ENCODE assay signal across 18 cellular contexts in the genomic region with DNA sequence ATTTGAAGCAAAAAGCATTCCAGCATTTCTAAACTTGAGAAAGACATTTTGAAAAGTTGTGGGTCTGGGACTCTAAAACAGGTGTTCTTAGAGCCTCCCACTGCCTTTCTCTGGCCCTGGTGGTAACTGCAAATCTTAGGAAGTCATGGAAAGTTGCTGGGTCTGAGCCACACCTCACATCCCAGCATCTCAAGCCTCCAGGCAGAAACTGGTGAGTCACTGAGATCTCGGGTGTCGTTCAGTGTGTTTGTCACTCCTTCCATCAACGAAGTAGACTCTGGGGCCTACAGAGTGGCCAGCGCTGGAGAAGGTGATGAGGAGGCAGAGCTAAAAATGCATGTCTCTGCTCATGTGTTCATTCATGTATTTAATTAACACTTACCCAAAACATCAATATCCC. TPM values are rescaled to one million over a fixed set of nuclear protein-coding genes. Genes with fewer than 3 reads are reported as not detected.
DNase-seq lines count a peak whose midpoint lies in the region; ATAC-seq, FAIRE-seq and TF ChIP-seq lines count a peak whose summit lies in the region.
"Had no signal": no experiment of that assay in that cellular context is flagged by ENCODE, and none has a peak within 500 bp of the region (broad histone marks: within the 10 kb centered on the region; RNA-seq: fewer than 3 reads in every experiment).

No MANE protein-coding gene starts in this region.

- no peak for TF ChIP-seq EP300 in A549 (IDR thresholded peaks at IDR 0.05)

- WGBS in A549 (ENCODE audit: missing lambda C conversion rate), result 18% methylated on average over 4 of the region's 4 CpGs

- no peak for TF ChIP-seq RAD21 in A549 (conservative IDR thresholded peaks at IDR 0.05 in 1 of 2, IDR thresholded peaks at IDR 0.05 in 1 of 2)

- peak overlapping the region; percentile 6; the same call in 1 of the 3 replicates for H3K4me2 ChIP-seq in A549

- H3K27ac ChIP-seq in A549, result peak overlapping the region in 1 of 2 experiments; percentile 52; a peak in 3 of 6 replicates
- H3K27ac ChIP-seq: ovary had no signal

- no peak for TF ChIP-seq CTCF in A549 (IDR thresholded peaks at IDR 0.05)
- TF ChIP-seq CTCF in foreskin fibroblast (IDR thresholded peaks at IDR 0.05; ENCODE audit: low read depth, low read length), result no peak
- TF ChIP-seq CTCF in omental fat pad (IDR thresholded peaks at IDR 0.05), result no peak

- TF ChIP-seq POLR2A in A549 (IDR thresholded peaks at IDR 0.05; ENCODE audit: low read length), result no peak

- peak; percentile 52 to 71 for DNase-seq in A549 (ENCODE audit: low read depth in 1 of 2, low spot score in 1 of 2)
- peak; percentile 76 for DNase-seq in H4 (ENCODE audit: low spot score)
- DNase-seq in SW 1271 (lab: John Stamatoyannopoulos, UW), result peak; percentile 38 to 76
- peak; percentile 26 to 53 for DNase-seq in foreskin fibroblast
- DNase-seq in NCI-H2227 treated with DMSO at 0.1 percent for 48 hours (lab: John Stamatoyannopoulos, UW), result no peak
- DNase-seq in omental fat pad (ENCODE audit: low spot score), result no peak
- DNase-seq in stimulated activated CD4-positive, alpha-beta T cell treated with anti-CD3 and anti-CD28 coated beads, Interleukin-1b, Interleukin-23, amount 100 ng/mL, for 48 hours, result no peak
- DNase-seq: activated CD8-positive, alpha-beta memory T cell treated with anti-CD3 and anti-CD28 coated beads, Interleukin-2, amount 10 ng/mL, durations not matched to agents 7 days and 5 days; activated gamma-delta T cell treated with Interleukin-2 at 50 U/mL for 16 hours; NCI-H1694 treated with DMSO at 0.1 percent for 48 hours; NCI-H524; ovary; small intestine; stimulated activated naive CD4-positive, alpha-beta T cell had no signal

- peak; percentile 80 for FAIRE-seq in A549 (lab: Jason Lieb, UNC)
- FAIRE-seq: small intestine had no signal

- H3K4me1 ChIP-seq in A549, result peaks cover 12% of the 10 kb centered on the region

- H3K4me3 ChIP-seq in A549, result no peak overlapping the region
- no peak overlapping the region for H3K4me3 ChIP-seq in foreskin fibroblast (ENCODE audit: low read depth in 1 of 2, low read length in 2 of 2)
- H3K4me3 ChIP-seq: ovary had no signal

- CTCF ChIA-PET in A549 (lab: Yijun Ruan, JAX), result interaction anchor here (0.8 to 30.2 kb wide), 9 partner anchors 11 to 193 kb away, joined by 3 to 691 read pairs (median 3); partner anchors contain the start of genes FOXI1 and INSYN2B

- ATAC-seq in A549, result peak; percentile 79 to 81
- ATAC-seq in GM18870 (IDR thresholded peaks at IDR 0.05; ENCODE audit: unreplicated experiment), result no peak
- no peak for ATAC-seq in omental fat pad (ENCODE audit: low FRiP score)
- ATAC-seq: activated CD8-positive, alpha-beta memory T cell treated with anti-CD3 and anti-CD28 coated beads, Interleukin-2, amount 10 ng/mL, durations not matched to agents 7 days and 5 days had no signal

- POLR2A ChIA-PET in A549 (lab: Yijun Ruan, JAX), result no interaction called here

- no peaks in the 10 kb centered on the region for H3K9me3 ChIP-seq in A549
- H3K9me3 ChIP-seq: ovary had no signal

TF ChIP-seq in A549, 52 proteins besides CTCF, POLR2A, EP300 and RAD21:
- no peak for TF ChIP-seq BCL3 (IDR thresholded peaks at IDR 0.05)
- TF ChIP-seq FOSL2 (IDR thresholded peaks at IDR 0.05), result no peak
- TF ChIP-seq FOSL2 (CRISPR knock-in tag; IDR thresholded peaks at IDR 0.05), result peak; percentile 63

RNA-seq across cellular contexts. Expression of gene C5orf58, which starts 59.6 kb away (rescaled TPM):
- not detected in 2 replicates for polyA plus RNA-seq in A549 (2011; rRNA removed)
- not detected in 2 replicates for polyA plus RNA-seq in A549 (2012; cell fraction: cytosol; rRNA removed)
- 0.06 TPM in 1 of 2 replicates, not detected in the other for polyA plus RNA-seq in A549 (2012; cell fraction: nucleus; rRNA removed)
- not detected in 3 replicates for polyA plus RNA-seq in A549 (2017; fragmentation: RNase III; extraction: RNeasy Plus Mini Kit Qiagen cat#74134 plus additional on column Dnase treatment)
- polyA minus RNA-seq in A549 (2011; rRNA and poly(A)+ RNA removed), result not detected in 2 replicates
- total RNA-seq in H4 (2014; rRNA removed; shearing (Covaris generic)), result not detected in 2 replicates
- not detected for total RNA-seq in omental fat pad
- total RNA-seq: activated CD8-positive, alpha-beta memory T cell treated with anti-CD3 and anti-CD28 coated beads, Interleukin-2, amount 10 ng/mL, durations not matched to agents 7 days and 5 days; fibroblast of lung; ovary; T-helper 1 cell treated with Interleukin-12 subunit alpha and Interleukin-12 subunit beta and Interleukin-4 antibody, amounts not matched to agents 30 ng/mL and 1 ng/mL, for 36 hours; ureter had no signal
- polyA plus RNA-seq: fibroblast of lung, small intestine had no signal

Comparison
In these comparisons a context has a peak if more than half of its experiments do, and no peak if none do; other contexts are left out.
1. ATAC-seq: peak in A549 (2 of 2); none in GM18870 (single experiment) and omental fat pad (single experiment).
2. DNase-seq: peak in A549 (2 of 2), H4 (single experiment), SW 1271 (2 of 2) and foreskin fibroblast (2 of 2); none in NCI-H2227 treated with DMSO at 0.1 percent for 48 hours (single experiment), omental fat pad (single experiment) and stimulated activated CD4-positive, alpha-beta T cell treated with anti-CD3 and anti-CD28 coated beads, Interleukin-1b, Interleukin-23, amount 100 ng/mL, for 48 hours (single experiment).